ENCODE assay signal across 21 cellular contexts in genomic region chr11:107247189-107247588, GRCh38.
DNase-seq lines count a peak whose midpoint lies in the region; ATAC-seq, FAIRE-seq and TF ChIP-seq lines count a peak whose summit lies in the region.
"Had no signal": no experiment of that assay in that cellular context is flagged by ENCODE, and none has a peak within 500 bp of the region (broad histone marks: within the 10 kb centered on the region; RNA-seq: fewer than 3 reads in every experiment).

No MANE protein-coding gene starts in this region.

- H3K27ac ChIP-seq in H1 (ENCODE audit: low read depth, low read length) = no peak overlapping the region
- no peak overlapping the region for H3K27ac ChIP-seq in trophoblast cell (ENCODE audit: low read depth, low read length)
- H3K27ac ChIP-seq: HL-60 had no signal

- CTCF ChIA-PET in HEK293T (lab: Yijun Ruan, JAX) (no interaction called here), H1 (lab: Charles Lee; ENCODE audit: partially characterized antibody) (interaction anchor here (0.6 kb wide), 1 partner anchor 36 kb away, joined by 3 read pairs; no protein-coding TSS in a partner anchor)

- TF ChIP-seq CTCF in H1 (IDR thresholded peaks at IDR 0.05; ENCODE audit: control extremely low read depth in 1 of 3, insufficient read depth in 1 of 3, low read depth in 1 of 3, low read length in 3 of 3) = no peak

- TF ChIP-seq EP300 in H1 (IDR thresholded peaks at IDR 0.05; ENCODE audit: borderline replicate concordance in 1 of 2, low read depth in 2 of 2, low read length in 2 of 2) = no peak

- no peak overlapping the region for H2BK15ac ChIP-seq in H1 (ENCODE audit: low read length)

- H2AFZ ChIP-seq in H1 (ENCODE audit: low read length) (no peak overlapping the region), trophoblast cell (ENCODE audit: insufficient read depth, low read length, poor library complexity) (no peak overlapping the region)

- intact Hi-C loops in sciatic nerve (cut with DNase I) = no loop called here

- H3K4ac ChIP-seq in H1 (replicated peaks; ENCODE audit: insufficient read length, low read depth, low read length) (no peak overlapping the region), trophoblast cell (ENCODE audit: low read depth, low read length) (no peak overlapping the region)

- no peak overlapping the region for H3K9ac ChIP-seq in H1 (replicated peaks in 1 of 4; ENCODE audit: extremely low read depth in 1 of 4, low read depth in 3 of 4, low read length in 3 of 4)
- H3K9ac ChIP-seq in trophoblast cell (ENCODE audit: low read length) = no peak overlapping the region

- in situ Hi-C loops in HAP-1 (cut with MboI; ENCODE audit: low sequenced_read_pairs) = no loop called here

- no peak overlapping the region for H4K12ac ChIP-seq in trophoblast cell (ENCODE audit: low read depth, low read length)

- H3K9me3 ChIP-seq in HAP-1 = no peaks in the 10 kb centered on the region
- H3K9me3 ChIP-seq in H1 (ENCODE audit: insufficient read depth in 2 of 2, low read depth in 1 of 2, low read length in 1 of 2) = no peaks in the 10 kb centered on the region
- H3K9me3 ChIP-seq in trophoblast cell (ENCODE audit: insufficient read depth, low read depth, low read length) = no peaks in the 10 kb centered on the region
- H3K9me3 ChIP-seq: BE2C had no signal

- FAIRE-seq in H1 (lab: Jason Lieb, UNC) = no peak
- FAIRE-seq: GM12878 had no signal

- POLR2A ChIA-PET in HEK293T (lab: Yijun Ruan, JAX) = no interaction called here
- POLR2A ChIA-PET in H1 (lab: Charles Lee; ENCODE audit: partially characterized antibody) = no interaction called here

- H3K27me3 ChIP-seq in HAP-1 (ENCODE audit: low read depth) (no peaks in the 10 kb centered on the region), H1 (replicated peaks in 1 of 4; ENCODE audit: control insufficient read depth in 3 of 4, extremely low read depth in 1 of 4, insufficient read depth in 3 of 4, low read length in 3 of 4) (peaks cover 0 to 1% (median 0%) of the 10 kb centered on the region in 4 experiments; a peak in 1 of 7 replicates), trophoblast cell (ENCODE audit: insufficient read depth, low read length) (no peaks in the 10 kb centered on the region)
- H3K27me3 ChIP-seq: BE2C had no signal

- no peak overlapping the region for H3K56ac ChIP-seq in H1 (replicated peaks; ENCODE audit: insufficient read length, low read depth, low read length)

- H3K23me2 ChIP-seq in H1 (ENCODE audit: low read depth, low read length) = no peaks in the 10 kb centered on the region; the same call in 1 of the 2 replicates

- H2BK5ac ChIP-seq in H1 (ENCODE audit: low read depth, low read length) (no peak overlapping the region), trophoblast cell (ENCODE audit: low read depth, low read length, poor library complexity) (no peak overlapping the region)

- no peak for TF ChIP-seq POLR2A in H1 (IDR thresholded peaks at IDR 0.05; ENCODE audit: control extremely low read depth in 1 of 2, low read depth in 2 of 2, low read length in 2 of 2)

- H4K91ac ChIP-seq in H1 (replicated peaks; ENCODE audit: insufficient read length, low read length) (no peak overlapping the region), trophoblast cell (ENCODE audit: low read depth, low read length) (no peak overlapping the region)

- H2BK20ac ChIP-seq in H1 (ENCODE audit: low read length) = no peak overlapping the region

- H4K8ac ChIP-seq in H1 (ENCODE audit: extremely low read depth, insufficient read depth, low read length) (peak overlapping the region; percentile 57; the same call in 1 of the 2 replicates), trophoblast cell (ENCODE audit: low read depth, low read length) (no peak overlapping the region)

- H2BK12ac ChIP-seq in H1 (ENCODE audit: low read depth, low read length) (no peak overlapping the region), trophoblast cell (ENCODE audit: low read length) (no peak overlapping the region)

- no peak overlapping the region for H2BK120ac ChIP-seq in H1 (replicated peaks; ENCODE audit: low read depth, low read length)
- H2BK120ac ChIP-seq in trophoblast cell (ENCODE audit: insufficient read depth, low read length, poor library complexity) = no peak overlapping the region

- peak; percentile 37 to 48 for DNase-seq in HAP-1 (ENCODE audit: low spot score in 2 of 2)
- DNase-seq in HEK293T (ENCODE audit: extremely low spot score) = no peak
- DNase-seq in H1 (ENCODE audit: low read depth in 1 of 2, low spot score in 2 of 2) = no peak
- no peak for DNase-seq in trophoblast cell
- no peak for DNase-seq in sciatic nerve (ENCODE audit: low spot score)
- DNase-seq: ACHN; BE2C; C1 segment of cervical spinal cord; CD4-positive, CD25-positive, alpha-beta regulatory T cell; CD8-positive, alpha-beta memory T cell; COR-L47; DMS 273 treated with DMSO at 0.1 percent for 48 hours; DMS53; DND-41; EL; GOT3; H9; IMR-90 had no signal

- H3K23ac ChIP-seq in H1 (ENCODE audit: insufficient read length) = no peak overlapping the region
- peak overlapping the region; percentile 80 for H3K23ac ChIP-seq in trophoblast cell (ENCODE audit: low read length)

- H3K4me2 ChIP-seq in H1 (ENCODE audit: insufficient read depth in 1 of 2, low read depth in 2 of 2, low read length in 2 of 2) (no peak overlapping the region), trophoblast cell (ENCODE audit: low read length) (no peak overlapping the region)

- H3K4me1 ChIP-seq in HAP-1 (peaks cover 4% of the 10 kb centered on the region; the same call in 1 of the 2 replicates), H1 (replicated peaks in 1 of 4; ENCODE audit: control insufficient read depth in 3 of 4, insufficient read depth in 4 of 4, low read length in 3 of 4) (no peaks in the 10 kb centered on the region), trophoblast cell (ENCODE audit: control insufficient read depth in 1 of 2, insufficient read depth in 2 of 2, low read length in 2 of 2) (no peaks in the 10 kb centered on the region)
- H3K4me1 ChIP-seq: BE2C had no signal

- 97% methylated on average over 2 of the region's 2 CpGs; no CpG with 5 or more reads in 1 of the 2 experiments for WGBS in H1 (ENCODE audit: extremely low coverage in 1 of 2, insufficient coverage in 1 of 2, insufficient read length in 1 of 2, insufficient replicate concordance in 2 of 2, low coverage in 1 of 2, low lambda C conversion rate in 2 of 2, missing lambda C conversion rate in 1 of 2), 2 experiments
- WGBS in trophoblast cell (ENCODE audit: extremely low coverage, insufficient coverage, insufficient read length) = no CpG with 5 or more reads among the region's 2 CpGs

- H2AK5ac ChIP-seq in H1 (ENCODE audit: low read depth, low read length) = no peak overlapping the region
- H2AK5ac ChIP-seq in trophoblast cell (ENCODE audit: low read length) = no peak overlapping the region

- ATAC-seq in sciatic nerve = no peak
- ATAC-seq in HG02623 (IDR thresholded peaks at IDR 0.05; ENCODE audit: unreplicated experiment) = no peak
- ATAC-seq: GM12878 had no signal

- TF ChIP-seq RAD21 in H1 (IDR thresholded peaks at IDR 0.05 in 1 of 2, conservative IDR thresholded peaks at IDR 0.05 in 1 of 2; ENCODE audit: low read depth in 2 of 2, low read length in 2 of 2) = no peak

- H3K14ac ChIP-seq in H1 (ENCODE audit: insufficient read length) = no peak overlapping the region
- no peak overlapping the region for H3K14ac ChIP-seq in trophoblast cell (ENCODE audit: low read length)

- H3K4me3 ChIP-seq in HAP-1 (no peak overlapping the region), H1 (ENCODE audit: extremely low read depth in 1 of 4, insufficient read depth in 2 of 4, low read depth in 3 of 4, low read length in 4 of 4) (no peak overlapping the region), trophoblast cell (ENCODE audit: low read depth, low read length) (no peak overlapping the region)
- H3K4me3 ChIP-seq: GM12878 had no signal

- no peaks in the 10 kb centered on the region; the same call in 1 of the 2 replicates for H3K79me1 ChIP-seq in H1 (ENCODE audit: low read depth, low read length)
- no peaks in the 10 kb centered on the region for H3K79me1 ChIP-seq in trophoblast cell (ENCODE audit: low read length)

- H3K18ac ChIP-seq in H1 (ENCODE audit: extremely low read depth, low read length) (no peak overlapping the region), trophoblast cell (ENCODE audit: low read length) (no peak overlapping the region)

- H3K79me2 ChIP-seq in H1 (ENCODE audit: control insufficient read depth in 1 of 2, insufficient read depth in 2 of 2, low read length in 2 of 2) = no peaks in the 10 kb centered on the region
- H3K79me2 ChIP-seq in trophoblast cell (ENCODE audit: control insufficient read depth, insufficient read depth, low read length, poor library complexity) = no peaks in the 10 kb centered on the region

- H3K36me3 ChIP-seq in HAP-1 (replicated peaks) (no peaks in the 10 kb centered on the region), H1 (ENCODE audit: control insufficient read depth in 2 of 4, insufficient read depth in 4 of 4, low read length in 3 of 4) (no peaks in the 10 kb centered on the region), trophoblast cell (ENCODE audit: control insufficient read depth in 1 of 2, insufficient read depth in 2 of 2, low read length in 2 of 2) (no peaks in the 10 kb centered on the region)
- H3K36me3 ChIP-seq: BE2C had no signal

- no peak overlapping the region for H4K5ac ChIP-seq in H1 (ENCODE audit: insufficient read length, low read depth, low read length)

- no peaks in the 10 kb centered on the region for H4K20me1 ChIP-seq in H1 (replicated peaks in 1 of 2; ENCODE audit: control insufficient read depth in 1 of 2, insufficient read depth in 2 of 2, low read length in 2 of 2)

TF ChIP-seq in HEK293T, 16 proteins besides CTCF, POLR2A, EP300 and RAD21 (continues in another document):
- TF ChIP-seq HDGF (IDR thresholded peaks at IDR 0.05; ENCODE audit: borderline replicate concordance) (no peak), FOXK2 (IDR thresholded peaks at IDR 0.05) (no peak), ZNF384 (IDR thresholded peaks at IDR 0.05) (no peak), SUZ12 (IDR thresholded peaks at IDR 0.05) (no peak), L3MBTL2 (conservative IDR thresholded peaks at IDR 0.05) (no peak), BHLHE40 (IDR thresholded peaks at IDR 0.05; ENCODE audit: borderline replicate concordance) (no peak)

TF ChIP-seq in H1, 55 proteins besides CTCF, POLR2A, EP300 and RAD21 (continues in another document):
- no peak for TF ChIP-seq BRCA1 (IDR thresholded peaks at IDR 0.05; ENCODE audit: low read depth, low read length)
- TF ChIP-seq MAFK (IDR thresholded peaks at IDR 0.05; ENCODE audit: low read depth, low read length) = no peak
- TF ChIP-seq RBBP5 (IDR thresholded peaks at IDR 0.05; ENCODE audit: borderline replicate concordance, low read depth, low read length) = no peak
- TF ChIP-seq KDM4A (IDR thresholded peaks at IDR 0.05; ENCODE audit: low read depth, low read length, severe bottlenecking) = no peak
- TF ChIP-seq TBP (IDR thresholded peaks at IDR 0.05; ENCODE audit: low read depth, low read length) = no peak
- no peak for TF ChIP-seq ATF3 (IDR thresholded peaks at IDR 0.05; ENCODE audit: insufficient read depth, low read depth, low read length)
- no peak for TF ChIP-seq CEBPB (IDR thresholded peaks at IDR 0.05; ENCODE audit: low read depth, low read length)
- no peak for TF ChIP-seq ASH2L (IDR thresholded peaks at IDR 0.05; ENCODE audit: low read length)

Comparison
In these comparisons a context has a peak if more than half of its experiments do, and no peak if none do; other contexts are left out.
1. DNase-seq: peak in HAP-1 (2 of 2); none in HEK293T (single experiment), H1 (0 of 2), trophoblast cell (0 of 2) and sciatic nerve (single experiment).